11 cellular contexts compared by ENCODE assay signal in the genomic region with DNA sequence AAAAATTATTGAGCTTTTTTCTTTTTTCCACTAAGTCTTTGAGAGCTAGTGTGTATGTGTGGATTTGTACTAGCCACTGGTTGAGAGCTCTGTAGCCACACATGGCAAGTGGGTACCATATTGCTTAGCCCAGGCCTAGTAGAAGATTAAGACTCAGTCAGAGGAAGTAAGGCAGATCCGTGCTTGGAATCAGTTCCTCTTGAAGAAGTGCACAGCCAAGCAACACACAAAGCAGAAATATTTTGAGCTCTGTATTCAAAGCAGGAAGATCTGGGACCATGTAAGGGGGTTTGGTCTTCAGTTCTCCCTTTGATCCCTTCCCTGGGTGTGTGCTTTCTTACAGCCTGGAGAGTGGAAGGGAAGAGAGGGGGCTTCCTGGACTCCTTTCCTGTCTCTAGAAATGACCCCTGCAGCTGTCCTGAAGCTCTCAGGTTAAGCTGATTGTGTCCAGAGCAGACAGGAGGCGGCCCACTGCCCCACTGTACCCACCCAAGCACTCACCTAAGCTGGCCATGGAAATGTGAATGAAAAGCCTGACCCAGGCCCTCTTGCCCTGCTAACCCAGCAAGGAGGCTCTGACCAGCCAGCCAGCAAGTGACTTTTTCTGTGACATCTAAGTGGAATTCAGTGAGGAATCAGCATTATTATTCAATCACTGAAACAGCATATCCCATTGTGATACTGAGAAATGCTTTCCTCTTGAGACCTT. TPM values are rescaled to one million over a fixed set of nuclear protein-coding genes. Genes with fewer than 3 reads are reported as not detected.
DNase-seq lines count a peak whose midpoint lies in the region; ATAC-seq, FAIRE-seq and TF ChIP-seq lines count a peak whose summit lies in the region.
"Had no signal": no experiment of that assay in that cellular context is flagged by ENCODE, and none has a peak within 500 bp of the region (broad histone marks: within the 10 kb centered on the region; RNA-seq: fewer than 3 reads in every experiment).

No MANE protein-coding gene starts in this region.

- intact Hi-C loops in Right ventricle myocardium superior (cut with DNase I): loop anchor here (5.0 to 10.0 kb wide), 3 partner anchors 75 to 278 kb away; no protein-coding TSS in a partner anchor
- intact Hi-C loops in activated T-helper 2 cell treated with anti-CD3 and anti-CD28 coated beads, Interferon-gamma antibody, Interleukin-2, Interleukin-4, amounts not matched to agents 10 μg/mL and 5 μg/mL and 100 μg/mL, durations not matched to agents 14 hours and 24 hours and 36 hours (cut with micrococcal nuclease): loop anchor here (5.0 to 10.0 kb wide), 4 partner anchors 103 to 505 kb away; a partner anchor contains a TSS

- no peak overlapping the region for H2BK12ac ChIP-seq in mesenchymal stem cell (ENCODE audit: low read length in 2 of 2)

- no peak overlapping the region for H3K9ac ChIP-seq in mesenchymal stem cell (ENCODE audit: low read length)

- H3K4me2 ChIP-seq in mesenchymal stem cell (ENCODE audit: low read length, poor library complexity, severe bottlenecking): no peak overlapping the region

- H3K4me3 ChIP-seq in right atrium auricular region: peak overlapping the region in 1 of 2 donors; percentile 97
- no peak overlapping the region for H3K4me3 ChIP-seq in mesenchymal stem cell (ENCODE audit: insufficient read depth in 1 of 2, low read depth in 1 of 2, low read length in 2 of 2)
- peak overlapping the region; percentile 26 for H3K4me3 ChIP-seq in urinary bladder (ENCODE audit: low read depth, low read length)

- no peak for ATAC-seq in Right ventricle myocardium superior (ENCODE audit: poor library complexity)

- DNase-seq in right atrium auricular region (ENCODE audit: low spot score): no peak
- no peak for DNase-seq in Right ventricle myocardium superior
- peak in 1 of 61 donors; percentile 24 for DNase-seq in caudate nucleus (lab: John Stamatoyannopoulos, UW)
- no peak for DNase-seq in mesenchymal stem cell
- DNase-seq in NCI-H69 (lab: John Stamatoyannopoulos, UW): no peak
- no peak for DNase-seq in GM12892 (ENCODE audit: insufficient read length)
- DNase-seq in activated T-helper 2 cell treated with anti-CD3 and anti-CD28 coated beads, Interferon-gamma antibody, Interleukin-2, Interleukin-4, amounts not matched to agents 10 μg/mL and 5 μg/mL and 100 μg/mL, durations not matched to agents 14 hours and 24 hours and 36 hours (ENCODE audit: low spot score): no peak
- DNase-seq: activated naive CD4-positive, alpha-beta T cell; NCI-H1694 treated with DMSO at 0.1 percent for 48 hours had no signal

- H3K9me3 ChIP-seq in right atrium auricular region (no peaks in the 10 kb centered on the region), mesenchymal stem cell (ENCODE audit: control insufficient read depth, low read length) (no peaks in the 10 kb centered on the region)

- no peaks in the 10 kb centered on the region for H3K27me3 Mint-ChIP-seq in activated T-helper 2 cell treated with anti-CD3 and anti-CD28 coated beads, Interferon-gamma antibody, Interleukin-2, Interleukin-4, amounts not matched to agents 10 μg/mL and 5 μg/mL and 100 μg/mL, durations not matched to agents 14 hours and 24 hours and 36 hours (ENCODE audit: low read depth)

- WGBS in mesenchymal stem cell: 70% methylated on average over 2 of the region's 2 CpGs
- 51% methylated on average over 2 of the region's 2 CpGs for WGBS in urinary bladder

- no peak overlapping the region for H3K27ac Mint-ChIP-seq in activated T-helper 2 cell treated with anti-CD3 and anti-CD28 coated beads, Interferon-gamma antibody, Interleukin-2, Interleukin-4, amounts not matched to agents 10 μg/mL and 5 μg/mL and 100 μg/mL, durations not matched to agents 14 hours and 24 hours and 36 hours
- H3K27ac Mint-ChIP-seq: B cell had no signal

- peaks cover 74% of the 10 kb centered on the region for H3K36me3 Mint-ChIP-seq in activated T-helper 2 cell treated with anti-CD3 and anti-CD28 coated beads, Interferon-gamma antibody, Interleukin-2, Interleukin-4, amounts not matched to agents 10 μg/mL and 5 μg/mL and 100 μg/mL, durations not matched to agents 14 hours and 24 hours and 36 hours (ENCODE audit: low read depth)

- H2AFZ ChIP-seq in mesenchymal stem cell (ENCODE audit: low read depth, low read length): no peak overlapping the region

- peaks cover 18% of the 10 kb centered on the region for H3K79me1 ChIP-seq in mesenchymal stem cell (replicated peaks; ENCODE audit: low read length, poor library complexity, severe bottlenecking)

- H2BK120ac ChIP-seq in mesenchymal stem cell (ENCODE audit: low read depth, low read length): no peak overlapping the region

- no peak for FAIRE-seq in GM12892 (lab: Jason Lieb, UNC)

- H3K4me1 ChIP-seq in right atrium auricular region: peaks cover 0 to 51% of the 10 kb centered on the region in 2 donors
- H3K4me1 ChIP-seq in mesenchymal stem cell (ENCODE audit: control insufficient read depth, insufficient read depth, low read depth, low read length): peaks cover 13% of the 10 kb centered on the region
- no peaks in the 10 kb centered on the region for H3K4me1 ChIP-seq in urinary bladder (ENCODE audit: insufficient read depth)

- no peak for TF ChIP-seq POLR2A in GM12892 (IDR thresholded peaks at IDR 0.05; ENCODE audit: low read depth, low read length)

- no peak overlapping the region for H4K91ac ChIP-seq in mesenchymal stem cell (ENCODE audit: low read length)

- H2BK5ac ChIP-seq in mesenchymal stem cell (ENCODE audit: low read depth, low read length, poor library complexity, severe bottlenecking): no peak overlapping the region

- H3K9me3 Mint-ChIP-seq in activated T-helper 2 cell treated with anti-CD3 and anti-CD28 coated beads, Interferon-gamma antibody, Interleukin-2, Interleukin-4, amounts not matched to agents 10 μg/mL and 5 μg/mL and 100 μg/mL, durations not matched to agents 14 hours and 24 hours and 36 hours: no peaks in the 10 kb centered on the region

- no peak overlapping the region for H2AK5ac ChIP-seq in mesenchymal stem cell (ENCODE audit: low read length, severe bottlenecking)

- no peak overlapping the region for H3K23ac ChIP-seq in mesenchymal stem cell (ENCODE audit: low read length in 2 of 2)

- no peak overlapping the region for H3K4me3 Mint-ChIP-seq in activated T-helper 2 cell treated with anti-CD3 and anti-CD28 coated beads, Interferon-gamma antibody, Interleukin-2, Interleukin-4, amounts not matched to agents 10 μg/mL and 5 μg/mL and 100 μg/mL, durations not matched to agents 14 hours and 24 hours and 36 hours (ENCODE audit: low read depth)
- H3K4me3 Mint-ChIP-seq: B cell had no signal

- no peak for TF ChIP-seq CTCF in right atrium auricular region (IDR thresholded peaks at IDR 0.05)

- H4K8ac ChIP-seq in mesenchymal stem cell (ENCODE audit: low read length): no peak overlapping the region

- H3K36me3 ChIP-seq in right atrium auricular region: peaks cover 38% of the 10 kb centered on the region
- H3K36me3 ChIP-seq in mesenchymal stem cell (ENCODE audit: control insufficient read depth in 1 of 2, insufficient read depth in 2 of 2, low read depth in 1 of 2, low read length in 2 of 2): peaks cover 9 to 25% of the 10 kb centered on the region in 2 experiments
- H3K36me3 ChIP-seq in urinary bladder (ENCODE audit: insufficient read depth): peaks cover 8% of the 10 kb centered on the region

- H3K27ac ChIP-seq in right atrium auricular region: peak overlapping the region; percentile 98 to 99
- peak overlapping the region; percentile 67 for H3K27ac ChIP-seq in caudate nucleus (ENCODE audit: low read depth, low read length)
- H3K27ac ChIP-seq in mesenchymal stem cell (ENCODE audit: low read length, poor library complexity, severe bottlenecking): no peak overlapping the region
- H3K27ac ChIP-seq in urinary bladder (ENCODE audit: low read depth): peak overlapping the region; percentile 61

- peaks cover 52% of the 10 kb centered on the region for H3K4me1 Mint-ChIP-seq in activated T-helper 2 cell treated with anti-CD3 and anti-CD28 coated beads, Interferon-gamma antibody, Interleukin-2, Interleukin-4, amounts not matched to agents 10 μg/mL and 5 μg/mL and 100 μg/mL, durations not matched to agents 14 hours and 24 hours and 36 hours (ENCODE audit: low read depth)

- no peak overlapping the region for H3K14ac ChIP-seq in mesenchymal stem cell (ENCODE audit: low read length in 2 of 2)

- no peak overlapping the region for H2BK15ac ChIP-seq in mesenchymal stem cell (ENCODE audit: low read depth, poor library complexity, severe bottlenecking)

- H3K4ac ChIP-seq in mesenchymal stem cell (ENCODE audit: low read depth in 1 of 2, low read length in 2 of 2): no peak overlapping the region

- peak overlapping the region; percentile 35 to 48 for H3K18ac ChIP-seq in mesenchymal stem cell (ENCODE audit: low read depth in 1 of 2, low read length in 2 of 2)

- H3K27me3 ChIP-seq in right atrium auricular region (no peaks in the 10 kb centered on the region), mesenchymal stem cell (ENCODE audit: control insufficient read depth in 1 of 2, insufficient read depth in 1 of 2, low read length in 2 of 2) (no peaks in the 10 kb centered on the region)

RNA-seq across cellular contexts. Expression of a gene that starts 3.6 kb away (rescaled TPM):
- total RNA-seq in right atrium auricular region (10 to 100 TPM; 31.4 to 37.2 TPM), Right ventricle myocardium superior (37.2 TPM), urinary bladder (91.7 TPM)
- polyA plus RNA-seq in mesenchymal stem cell (2013, experiment 1 of 2): 85.3 TPM
- 83.5 TPM for polyA plus RNA-seq in mesenchymal stem cell (2013, experiment 2 of 2)
- 113 TPM for polyA plus RNA-seq in urinary bladder
- polyA plus RNA-seq in GM12892 (2012; ENCODE audit: missing spikeins): 3.3 TPM
- 62.8 and 63.9 TPM in 2 replicates for total RNA-seq in activated T-helper 2 cell treated with anti-CD3 and anti-CD28 coated beads, Interferon-gamma antibody, Interleukin-2, Interleukin-4, amounts not matched to agents 10 μg/mL and 5 μg/mL and 100 μg/mL, durations not matched to agents 14 hours and 24 hours and 36 hours
